1 cellular context compared by ENCODE assay signal in genomic region chr2:159177957-159178356, GRCh38.
TF ChIP-seq lines count a peak whose summit lies in the region.

No MANE protein-coding gene starts in this region.

TF ChIP-seq in HepG2, 621 proteins besides CTCF, POLR2A, EP300 and RAD21 (continued from another document):
- TF ChIP-seq THRA (CRISPR knock-in tag; IDR thresholded peaks at IDR 0.05; ENCODE audit: borderline replicate concordance): no peak
- no peak for TF ChIP-seq ZBTB49 (CRISPR knock-in tag; IDR thresholded peaks at IDR 0.05; ENCODE audit: borderline replicate concordance)
- no peak for TF ChIP-seq NCOA5 (CRISPR knock-in tag; IDR thresholded peaks at IDR 0.05)
- no peak for TF ChIP-seq KDM5A (IDR thresholded peaks at IDR 0.05; ENCODE audit: borderline replicate concordance, low read length)
- TF ChIP-seq ARHGAP35 (CRISPR knock-in tag; IDR thresholded peaks at IDR 0.05; ENCODE audit: borderline replicate concordance): no peak
- TF ChIP-seq, protein P1, sequence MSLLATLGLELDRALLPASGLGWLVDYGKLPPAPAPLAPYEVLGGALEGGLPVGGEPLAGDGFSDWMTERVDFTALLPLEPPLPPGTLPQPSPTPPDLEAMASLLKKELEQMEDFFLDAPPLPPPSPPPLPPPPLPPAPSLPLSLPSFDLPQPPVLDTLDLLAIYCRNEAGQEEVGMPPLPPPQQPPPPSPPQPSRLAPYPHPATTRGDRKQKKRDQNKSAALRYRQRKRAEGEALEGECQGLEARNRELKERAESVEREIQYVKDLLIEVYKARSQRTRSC (CRISPR knock-in tag; IDR thresholded peaks at IDR 0.05; ENCODE audit: low read depth): no peak
- TF ChIP-seq KIAA2018 (CRISPR knock-in tag; IDR thresholded peaks at IDR 0.05; ENCODE audit: borderline replicate concordance): no peak
- TF ChIP-seq CCAR2 (optimal IDR thresholded peaks at IDR 0.05; ENCODE audit: low read depth, low read length): no peak
- TF ChIP-seq HOXA9 (CRISPR knock-in tag; IDR thresholded peaks at IDR 0.05; ENCODE audit: borderline replicate concordance): no peak
